Comparison of ENCODE assay signal across 18 cellular contexts in the genomic region with DNA sequence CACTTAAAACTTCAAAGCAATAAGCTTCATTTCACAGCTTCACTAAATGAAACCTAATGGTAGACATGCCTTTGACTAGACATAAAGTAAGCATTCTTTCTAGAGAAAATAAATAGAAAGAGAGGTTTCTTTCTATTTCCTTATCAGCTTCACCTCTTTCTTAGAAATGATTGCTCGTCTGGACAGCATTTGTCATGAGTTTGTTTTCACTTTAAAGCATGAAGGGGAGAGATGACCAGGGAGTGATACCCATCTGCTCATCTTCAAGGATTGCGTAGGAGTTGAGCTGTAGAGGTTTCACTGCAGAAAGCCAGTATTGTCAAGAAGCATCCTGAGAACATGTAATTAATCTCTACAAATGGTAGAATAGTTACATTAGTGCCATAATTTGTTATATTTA.
DNase-seq lines count a peak whose midpoint lies in the region; FAIRE-seq and TF ChIP-seq lines count a peak whose summit lies in the region.
"Had no signal": no experiment of that assay in that cellular context is flagged by ENCODE, and none has a peak within 500 bp of the region (broad histone marks: within the 10 kb centered on the region; RNA-seq: fewer than 3 reads in every experiment).

No MANE protein-coding gene starts in this region.

- FAIRE-seq in HTR-8/SVneo (lab: Jason Lieb, UNC), result no peak
- FAIRE-seq: HepG2 had no signal

- H3K4me1 Mint-ChIP-seq in nephron, result peaks cover 73% of the 10 kb centered on the region

- H3K27me3 ChIP-seq in esophagus muscularis mucosa (no peaks in the 10 kb centered on the region), tibial artery (no peaks in the 10 kb centered on the region)

- H3K4me1 ChIP-seq in esophagus muscularis mucosa (peaks cover 32 to 86% (median 73%) of the 10 kb centered on the region in 4 donors), tibial artery (peaks cover 0 to 90% (median 34%) of the 10 kb centered on the region in 4 donors)

- 67% methylated on average over 2 of the region's 2 CpGs for WGBS in esophagus muscularis mucosa

- TF ChIP-seq CTCF in esophagus muscularis mucosa (IDR thresholded peaks at IDR 0.05), result no peak
- no peak for TF ChIP-seq CTCF in nephron (IDR thresholded peaks at IDR 0.05; ENCODE audit: unreplicated experiment in 3 of 3)
- TF ChIP-seq CTCF in tibial artery (IDR thresholded peaks at IDR 0.05), result no peak

- DNase-seq in amniotic epithelial cell (ENCODE audit: low read depth) (peak; percentile 81), esophagus muscularis mucosa (ENCODE audit: extremely low spot score) (no peak), tibial artery (no peak), A172 (ENCODE audit: low spot score) (no peak), DMS79 treated with DMSO at 0.1 percent for 48 hours (lab: John Stamatoyannopoulos, UW) (no peak), HTR-8/SVneo (ENCODE audit: insufficient read length, low spot score) (no peak)
- no peak for DNase-seq in stimulated activated CD4-positive, alpha-beta T cell treated with anti-CD3 and anti-CD28 coated beads, Interleukin-4, amount 100 ng/mL, for 1 hour
- DNase-seq: Calu3; CD4-positive, alpha-beta T cell; DMS53; GOT3; MM.1S; NCI-H1092 treated with DMSO at 0.1 percent for 48 hours; NCI-H1694; NCI-H510A treated with DMSO at 0.1 percent for 48 hours had no signal

- TF ChIP-seq POLR2A in esophagus muscularis mucosa (IDR thresholded peaks at IDR 0.05; ENCODE audit: low read depth), result no peak

- no peak for TF ChIP-seq EP300 in esophagus muscularis mucosa (IDR thresholded peaks at IDR 0.05)

- H3K36me3 Mint-ChIP-seq in nephron (ENCODE audit: low read depth), result peaks cover 15% of the 10 kb centered on the region

- intact Hi-C loops in esophagus muscularis mucosa (cut with DNase I), result no loop called here
- intact Hi-C loops in tibial artery (cut with DNase I; ENCODE audit: low total_unique reads), result no loop called here

- no peaks in the 10 kb centered on the region for H3K9me3 Mint-ChIP-seq in nephron
- H3K9me3 Mint-ChIP-seq: CD4-positive, alpha-beta T cell had no signal

- H3K4me3 ChIP-seq in esophagus muscularis mucosa (no peak overlapping the region), tibial artery (no peak overlapping the region)

- peaks cover 3% of the 10 kb centered on the region for H3K27me3 Mint-ChIP-seq in nephron (ENCODE audit: low read depth)

- H3K9me3 ChIP-seq in esophagus muscularis mucosa (no peaks in the 10 kb centered on the region), tibial artery (no peaks in the 10 kb centered on the region)

- H3K27ac ChIP-seq in esophagus muscularis mucosa (replicated peaks in 1 of 4) (peak overlapping the region; percentile 62 to 93 (median 88)), tibial artery (peak overlapping the region; percentile 33 to 73)

- peak overlapping the region; percentile 62 to 79 (median 78) for H3K27ac Mint-ChIP-seq in nephron
- H3K27ac Mint-ChIP-seq: B cell; CD4-positive, alpha-beta T cell had no signal

- no peak overlapping the region for H3K4me3 Mint-ChIP-seq in nephron
- H3K4me3 Mint-ChIP-seq: B cell; CD4-positive, alpha-beta T cell had no signal

- H3K36me3 ChIP-seq in esophagus muscularis mucosa (peaks cover 0 to 17% (median 3%) of the 10 kb centered on the region in 4 donors), tibial artery (no peaks in the 10 kb centered on the region)
